9 cellular contexts compared by ENCODE assay signal in the genomic region with DNA sequence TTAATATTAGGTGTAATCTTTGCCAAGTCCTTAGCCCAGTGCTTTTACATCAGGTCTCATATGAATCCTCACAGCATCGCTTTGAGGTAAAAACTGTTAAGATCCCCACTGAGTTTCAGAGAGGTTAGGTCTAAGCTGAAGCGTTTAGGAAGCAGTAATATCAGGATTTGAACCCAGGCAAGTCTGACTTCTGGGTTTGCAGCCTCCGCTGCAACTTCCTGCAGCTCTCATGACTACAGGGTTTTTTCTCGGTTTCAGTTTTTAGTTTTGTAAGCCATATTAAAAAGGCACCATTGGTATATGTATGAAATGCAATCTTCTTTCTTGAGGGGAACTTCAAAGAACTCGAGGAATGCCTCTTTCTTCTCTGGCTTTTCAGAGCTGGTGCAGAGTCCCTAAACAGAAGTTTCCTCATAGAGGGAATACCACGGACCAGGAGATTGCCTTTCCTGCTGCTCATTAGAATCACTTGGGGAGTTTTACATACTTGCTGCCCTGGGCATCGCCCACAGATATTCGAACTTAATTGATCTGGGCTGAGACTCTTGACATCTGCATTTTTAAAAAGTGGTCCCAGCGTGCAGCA. TPM values are rescaled to one million over a fixed set of nuclear protein-coding genes. Genes with fewer than 3 reads are reported as not detected.
DNase-seq lines count a peak whose midpoint lies in the region; ATAC-seq and TF ChIP-seq lines count a peak whose summit lies in the region.
"Had no signal": no experiment of that assay in that cellular context is flagged by ENCODE, and none has a peak within 500 bp of the region (broad histone marks: within the 10 kb centered on the region; RNA-seq: fewer than 3 reads in every experiment).

No MANE protein-coding gene starts in this region.

- DNase-seq in OCI-LY7 (ENCODE audit: low spot score), result peak; percentile 24
- DNase-seq in naive B cell, result no peak
- no peak for DNase-seq in dermis blood vessel endothelial cell
- DNase-seq in stimulated activated CD8-positive, alpha-beta memory T cell treated with anti-CD3 and anti-CD28 coated beads, Interleukin-4, amount 100 ng/mL, for 48 hours, result no peak
- DNase-seq in endodermal cell, result no peak
- no peak for DNase-seq in omental fat pad (ENCODE audit: low spot score)
- DNase-seq: KG1 had no signal

- H3K36me3 ChIP-seq in OCI-LY7 (ENCODE audit: insufficient read depth, low read length), result no peaks in the 10 kb centered on the region; the same call in 1 of the 2 replicates
- no peaks in the 10 kb centered on the region for H3K36me3 ChIP-seq in endodermal cell (ENCODE audit: control insufficient read depth, insufficient read depth, low read length)

- intact Hi-C loops in OCI-LY7 (cut with micrococcal nuclease; ENCODE audit: unreplicated experiment), result no loop called here

- H3K36me3 Mint-ChIP-seq in naive B cell (no peaks in the 10 kb centered on the region), endodermal cell (ENCODE audit: low read depth) (peaks cover 2% of the 10 kb centered on the region)

- H3K4me2 ChIP-seq in OCI-LY7 (ENCODE audit: low read length), result peak overlapping the region; percentile 85

- H3K27me3 Mint-ChIP-seq in naive B cell (no peaks in the 10 kb centered on the region), endodermal cell (ENCODE audit: insufficient read depth) (no peaks in the 10 kb centered on the region)

- H3K9ac ChIP-seq in endodermal cell (ENCODE audit: extremely low read depth, low read length, poor library complexity, severe bottlenecking), result no peak overlapping the region

- H4K20me1 ChIP-seq in OCI-LY7 (ENCODE audit: insufficient read depth, low read length), result no peaks in the 10 kb centered on the region

- H3K4me3 Mint-ChIP-seq in naive B cell (peak overlapping the region; percentile 18 to 73 (median 46)), endodermal cell (no peak overlapping the region)

- POLR2A ChIA-PET in OCI-LY7 (lab: Charles Lee), result no interaction called here

- no peaks in the 10 kb centered on the region for H3K9me3 ChIP-seq in OCI-LY7 (ENCODE audit: low read length)
- no peaks in the 10 kb centered on the region for H3K9me3 ChIP-seq in endodermal cell (ENCODE audit: control insufficient read depth, low read length)

- CTCF ChIA-PET in OCI-LY7 (lab: Charles Lee; ENCODE audit: unreplicated experiment), result no interaction called here

- H3K4me1 ChIP-seq in OCI-LY7 (ENCODE audit: insufficient read depth, low read length, poor library complexity, severe bottlenecking) (peaks cover 59% of the 10 kb centered on the region), endodermal cell (ENCODE audit: control insufficient read depth, insufficient read depth, low read length) (no peaks in the 10 kb centered on the region)

- H3K4me3 ChIP-seq in OCI-LY7 (ENCODE audit: low read depth, low read length, poor library complexity, severe bottlenecking) (peak overlapping the region; percentile 52), endodermal cell (ENCODE audit: low read length) (no peak overlapping the region)

- no peaks in the 10 kb centered on the region for H3K27me3 ChIP-seq in endodermal cell (ENCODE audit: control insufficient read depth, insufficient read depth, low read length, poor library complexity, severe bottlenecking)

- peaks cover 31 to 78% (median 52%) of the 10 kb centered on the region in 3 donors for H3K4me1 Mint-ChIP-seq in naive B cell
- peaks cover 21% of the 10 kb centered on the region for H3K4me1 Mint-ChIP-seq in endodermal cell

- WGBS in endodermal cell (ENCODE audit: insufficient coverage in 1 of 2, insufficient read length in 1 of 2), 2 experiments, result 49 to 54% methylated on average over 5 to 9 of the region's 9 CpGs

- peak overlapping the region in 5 of 6 donors; percentile 6 to 78 (median 61) for H3K27ac Mint-ChIP-seq in naive B cell
- H3K27ac Mint-ChIP-seq in endodermal cell, result no peak overlapping the region

- H3K79me2 ChIP-seq in OCI-LY7 (ENCODE audit: insufficient read depth, low read depth, low read length), result peaks cover 23% of the 10 kb centered on the region; the same call in 1 of the 2 replicates

- H3K27ac ChIP-seq in OCI-LY7 (ENCODE audit: low read depth, low read length, poor library complexity, severe bottlenecking), result no peak overlapping the region
- H3K27ac ChIP-seq in endodermal cell (ENCODE audit: low read depth, low read length), result no peak overlapping the region

- H3K9me3 Mint-ChIP-seq in naive B cell (peaks cover 0 to 2% (median 0%) of the 10 kb centered on the region in 7 donors), endodermal cell (peaks cover 53% of the 10 kb centered on the region)

- peak overlapping the region; percentile 50; the same call in 1 of the 2 replicates for H2AFZ ChIP-seq in OCI-LY7 (ENCODE audit: low read length)

- TF ChIP-seq CTCF in OCI-LY7 (conservative IDR thresholded peaks at IDR 0.05; ENCODE audit: low read length), result no peak
- TF ChIP-seq CTCF in endodermal cell (conservative IDR thresholded peaks at IDR 0.05), result no peak
- no peak for TF ChIP-seq CTCF in omental fat pad (IDR thresholded peaks at IDR 0.05)

- no peaks in the 10 kb centered on the region for H3K9me2 ChIP-seq in OCI-LY7 (ENCODE audit: insufficient read depth, low read length)

- ATAC-seq in GM18511 (IDR thresholded peaks at IDR 0.05; ENCODE audit: unreplicated experiment) (peak; percentile 62), GM21825 (IDR thresholded peaks at IDR 0.05; ENCODE audit: unreplicated experiment) (peak; percentile 72), naive B cell (ENCODE audit: low read depth in 2 of 2) (peak; percentile 37 to 41), omental fat pad (ENCODE audit: low FRiP score) (no peak)

- no TSS peak for BruUV-seq in OCI-LY7 (replicated peaks; lab: Mats Ljungman, UMichigan)

RNA-seq across cellular contexts. Expression of gene MTM1, which starts 6.5 kb away (rescaled TPM):
- total RNA-seq in OCI-LY7 (2014; rRNA removed; shearing (Covaris generic)), result 4.0 and 6.0 TPM in 2 replicates
- 19.7 and 22.9 TPM in 2 replicates for total RNA-seq in OCI-LY7 (2022)
- polyA plus RNA-seq in naive B cell (ENCODE audit: low read depth in 6 of 6), result 10 to 100 TPM; 18.4 to 30.7 (median 26.9) TPM
- 16.7 and 23.5 TPM in 2 replicates for total RNA-seq in dermis blood vessel endothelial cell
- 1 to 10 TPM; 5.9 to 9.8 TPM for total RNA-seq in endodermal cell
- 8.9 TPM for polyA plus RNA-seq in endodermal cell (2013, experiment 1 of 2)
- 9.6 TPM for polyA plus RNA-seq in endodermal cell (2013, experiment 2 of 2)
- 10 to 100 TPM in 1 of 4 donors, 1 to 10 TPM in 3; 7.1 to 15.1 (median 9.3) TPM for total RNA-seq in omental fat pad
